Comparison of ENCODE assay signal across 11 cellular contexts in genomic region chr7:17937506-17938115, GRCh38. TPM values are rescaled to one million over a fixed set of nuclear protein-coding genes. Genes with fewer than 3 reads are reported as not detected.
A peak's percentile ranks its signal among the peaks of the same experiment; 100 is the strongest.
DNase-seq lines count a peak whose midpoint lies in the region; ATAC-seq and TF ChIP-seq lines count a peak whose summit lies in the region.
"Had no signal": no experiment of that assay in that cellular context is flagged by ENCODE, and none has a peak within 500 bp of the region (broad histone marks: within the 10 kb centered on the region; RNA-seq: fewer than 3 reads in every experiment).

No MANE protein-coding gene starts in this region.

- no peak overlapping the region for H2BK120ac ChIP-seq in mesenchymal stem cell (ENCODE audit: low read depth, low read length)

- no peak overlapping the region for H3K4me2 ChIP-seq in mesenchymal stem cell (ENCODE audit: low read length, poor library complexity, severe bottlenecking)

- peak overlapping the region; percentile 57 for H3K4me3 Mint-ChIP-seq in CD8-positive, alpha-beta T cell
- H3K4me3 Mint-ChIP-seq in activated T-helper 2 cell treated with anti-CD3 and anti-CD28 coated beads, Interferon-gamma antibody, Interleukin-2, Interleukin-4, amounts not matched to agents 10 μg/mL and 5 μg/mL and 100 μg/mL, durations not matched to agents 14 hours and 24 hours and 36 hours (ENCODE audit: low read depth) = no peak overlapping the region
- no peak overlapping the region for H3K4me3 Mint-ChIP-seq in activated naive CD4-positive, alpha-beta T cell treated with anti-CD3 and anti-CD28 coated beads, Interleukin-2, amount 10 ng/mL, durations not matched to agents 7 days and 5 days

- H3K79me1 ChIP-seq in mesenchymal stem cell (replicated peaks; ENCODE audit: low read length, poor library complexity, severe bottlenecking) = peaks cover 11% of the 10 kb centered on the region

- no peak overlapping the region for H3K18ac ChIP-seq in mesenchymal stem cell (ENCODE audit: low read depth in 1 of 2, low read length in 2 of 2)

- H2AFZ ChIP-seq in mesenchymal stem cell (ENCODE audit: low read depth, low read length) = no peak overlapping the region

- H3K9ac ChIP-seq in mesenchymal stem cell (ENCODE audit: low read length) = peak overlapping the region; percentile 99

- H3K27ac Mint-ChIP-seq in CD8-positive, alpha-beta T cell = peak overlapping the region; percentile 33
- peak overlapping the region; percentile 38 for H3K27ac Mint-ChIP-seq in activated T-helper 2 cell treated with anti-CD3 and anti-CD28 coated beads, Interferon-gamma antibody, Interleukin-2, Interleukin-4, amounts not matched to agents 10 μg/mL and 5 μg/mL and 100 μg/mL, durations not matched to agents 14 hours and 24 hours and 36 hours
- no peak overlapping the region for H3K27ac Mint-ChIP-seq in activated naive CD4-positive, alpha-beta T cell treated with anti-CD3 and anti-CD28 coated beads, Interleukin-2, amount 10 ng/mL, durations not matched to agents 7 days and 5 days

- CTCF ChIA-PET in CD8-positive, alpha-beta T cell (lab: Charles Lee) = no interaction called here
- CTCF ChIA-PET in activated naive CD4-positive, alpha-beta T cell treated with anti-CD3 and anti-CD28 coated beads, Interleukin-2, amount 10 ng/mL, durations not matched to agents 7 days and 5 days (lab: Charles Lee) = interaction anchor here (0.7 to 0.9 kb wide), 3 partner anchors 9 to 165 kb away, joined by 3 to 6 read pairs (median 5); no protein-coding TSS in a partner anchor

- H3K4me1 Mint-ChIP-seq in CD8-positive, alpha-beta T cell (ENCODE audit: low read depth) = peaks cover 76% of the 10 kb centered on the region
- peaks cover 57% of the 10 kb centered on the region for H3K4me1 Mint-ChIP-seq in activated T-helper 2 cell treated with anti-CD3 and anti-CD28 coated beads, Interferon-gamma antibody, Interleukin-2, Interleukin-4, amounts not matched to agents 10 μg/mL and 5 μg/mL and 100 μg/mL, durations not matched to agents 14 hours and 24 hours and 36 hours (ENCODE audit: low read depth)
- H3K4me1 Mint-ChIP-seq in activated naive CD4-positive, alpha-beta T cell treated with anti-CD3 and anti-CD28 coated beads, Interleukin-2, amount 10 ng/mL, durations not matched to agents 7 days and 5 days = peaks cover 61% of the 10 kb centered on the region

- no peak overlapping the region for H2AK5ac ChIP-seq in mesenchymal stem cell (ENCODE audit: low read length, severe bottlenecking)

- H4K8ac ChIP-seq in mesenchymal stem cell (ENCODE audit: low read length) = no peak overlapping the region

- TF ChIP-seq CTCF in CD8-positive, alpha-beta T cell (IDR thresholded peaks at IDR 0.05) = no peak
- no peak for TF ChIP-seq CTCF in HFF-Myc (IDR thresholded peaks at IDR 0.05; ENCODE audit: low read depth, low read length, missing control alignments)

- H3K9me3 Mint-ChIP-seq in CD8-positive, alpha-beta T cell = no peaks in the 10 kb centered on the region
- H3K9me3 Mint-ChIP-seq in activated T-helper 2 cell treated with anti-CD3 and anti-CD28 coated beads, Interferon-gamma antibody, Interleukin-2, Interleukin-4, amounts not matched to agents 10 μg/mL and 5 μg/mL and 100 μg/mL, durations not matched to agents 14 hours and 24 hours and 36 hours = no peaks in the 10 kb centered on the region
- no peaks in the 10 kb centered on the region for H3K9me3 Mint-ChIP-seq in activated naive CD4-positive, alpha-beta T cell treated with anti-CD3 and anti-CD28 coated beads, Interleukin-2, amount 10 ng/mL, durations not matched to agents 7 days and 5 days

- DNase-seq in CD8-positive, alpha-beta T cell = no peak
- DNase-seq in HFF-Myc (ENCODE audit: extremely low read depth, low read depth) (no peak), mesenchymal stem cell (peak; percentile 19), NCI-H187 treated with DMSO at 0.1 percent for 48 hours (lab: John Stamatoyannopoulos, UW) (no peak)
- no peak for DNase-seq in activated T-helper 2 cell treated with anti-CD3 and anti-CD28 coated beads, Interferon-gamma antibody, Interleukin-2, Interleukin-4, amounts not matched to agents 10 μg/mL and 5 μg/mL and 100 μg/mL, durations not matched to agents 14 hours and 24 hours and 36 hours (ENCODE audit: low spot score)
- DNase-seq in stimulated activated CD4-positive, alpha-beta T cell treated with anti-CD3 and anti-CD28 coated beads, Interleukin-12 subunit alpha, Interleukin-12 subunit beta, amount 100 ng/mL, for 4 hours = no peak
- no peak for DNase-seq in activated naive CD4-positive, alpha-beta T cell treated with anti-CD3 and anti-CD28 coated beads, Interleukin-2, amount 10 ng/mL, durations not matched to agents 7 days and 5 days
- DNase-seq: NCI-H446, sigmoid colon had no signal

- no peak for ATAC-seq in CD8-positive, alpha-beta T cell
- no peak for ATAC-seq in GM18858 (IDR thresholded peaks at IDR 0.05; ENCODE audit: unreplicated experiment)

- intact Hi-C loops in CD8-positive, alpha-beta T cell (cut with DNase I, micrococcal nuclease) = loop anchor here (2.0 to 10.0 kb wide), 3 partner anchors 63 to 1513 kb away; partner anchors contain the start of gene CRPPA (in 1 of the 2)
- intact Hi-C loops in activated T-helper 2 cell treated with anti-CD3 and anti-CD28 coated beads, Interferon-gamma antibody, Interleukin-2, Interleukin-4, amounts not matched to agents 10 μg/mL and 5 μg/mL and 100 μg/mL, durations not matched to agents 14 hours and 24 hours and 36 hours (cut with micrococcal nuclease) = loop anchor here (10.0 kb wide), 1 partner anchor 237 kb away; no protein-coding TSS in a partner anchor

- H2BK5ac ChIP-seq in mesenchymal stem cell (ENCODE audit: low read depth, low read length, poor library complexity, severe bottlenecking) = no peak overlapping the region

- H3K27me3 ChIP-seq in CD8-positive, alpha-beta T cell (ENCODE audit: insufficient read depth, low read length) = no peaks in the 10 kb centered on the region
- H3K27me3 ChIP-seq in mesenchymal stem cell (ENCODE audit: control insufficient read depth in 1 of 2, insufficient read depth in 1 of 2, low read length in 2 of 2) = no peaks in the 10 kb centered on the region
- H3K27me3 ChIP-seq: sigmoid colon, upper lobe of left lung had no signal

- no CpG with 5 or more reads among the region's 2 CpGs for WGBS in mesenchymal stem cell

- H3K36me3 Mint-ChIP-seq in CD8-positive, alpha-beta T cell = peaks cover 17% of the 10 kb centered on the region
- peaks cover 15% of the 10 kb centered on the region for H3K36me3 Mint-ChIP-seq in activated T-helper 2 cell treated with anti-CD3 and anti-CD28 coated beads, Interferon-gamma antibody, Interleukin-2, Interleukin-4, amounts not matched to agents 10 μg/mL and 5 μg/mL and 100 μg/mL, durations not matched to agents 14 hours and 24 hours and 36 hours (ENCODE audit: low read depth)
- peaks cover 13% of the 10 kb centered on the region for H3K36me3 Mint-ChIP-seq in activated naive CD4-positive, alpha-beta T cell treated with anti-CD3 and anti-CD28 coated beads, Interleukin-2, amount 10 ng/mL, durations not matched to agents 7 days and 5 days

- no peak overlapping the region for H3K23ac ChIP-seq in mesenchymal stem cell (ENCODE audit: low read length in 2 of 2)

- H2BK12ac ChIP-seq in mesenchymal stem cell (ENCODE audit: low read length in 2 of 2) = no peak overlapping the region

- H3K27ac ChIP-seq in CD8-positive, alpha-beta T cell (ENCODE audit: low read depth, low read length) = no peak overlapping the region
- no peak overlapping the region for H3K27ac ChIP-seq in mesenchymal stem cell (ENCODE audit: low read length, poor library complexity, severe bottlenecking)
- H3K27ac ChIP-seq: sigmoid colon had no signal

- no peaks in the 10 kb centered on the region for H3K9me3 ChIP-seq in CD8-positive, alpha-beta T cell (ENCODE audit: low read length)
- no peaks in the 10 kb centered on the region for H3K9me3 ChIP-seq in mesenchymal stem cell (ENCODE audit: control insufficient read depth, low read length)
- H3K9me3 ChIP-seq: sigmoid colon, upper lobe of left lung had no signal

- no peaks in the 10 kb centered on the region for H3K27me3 Mint-ChIP-seq in CD8-positive, alpha-beta T cell (ENCODE audit: low read depth)
- H3K27me3 Mint-ChIP-seq in activated T-helper 2 cell treated with anti-CD3 and anti-CD28 coated beads, Interferon-gamma antibody, Interleukin-2, Interleukin-4, amounts not matched to agents 10 μg/mL and 5 μg/mL and 100 μg/mL, durations not matched to agents 14 hours and 24 hours and 36 hours (ENCODE audit: low read depth) = peaks cover 11% of the 10 kb centered on the region
- H3K27me3 Mint-ChIP-seq in activated naive CD4-positive, alpha-beta T cell treated with anti-CD3 and anti-CD28 coated beads, Interleukin-2, amount 10 ng/mL, durations not matched to agents 7 days and 5 days = peaks cover 4% of the 10 kb centered on the region

- H3K4me3 ChIP-seq in CD8-positive, alpha-beta T cell (ENCODE audit: low read depth, low read length) = no peak overlapping the region
- peak overlapping the region; percentile 78; the same call in 1 of the 2 replicates for H3K4me3 ChIP-seq in HFF-Myc (replicated peaks; ENCODE audit: low read depth, low read length)
- H3K4me3 ChIP-seq in mesenchymal stem cell (ENCODE audit: insufficient read depth in 1 of 2, low read depth in 1 of 2, low read length in 2 of 2) = peak overlapping the region in 1 of 2 experiments; percentile 100

- no peak overlapping the region for H2BK15ac ChIP-seq in mesenchymal stem cell (ENCODE audit: low read depth, poor library complexity, severe bottlenecking)

- no peak overlapping the region for H4K91ac ChIP-seq in mesenchymal stem cell (ENCODE audit: low read length)

- no peak overlapping the region for H3K4ac ChIP-seq in mesenchymal stem cell (ENCODE audit: low read depth in 1 of 2, low read length in 2 of 2)

- H3K36me3 ChIP-seq in CD8-positive, alpha-beta T cell (ENCODE audit: insufficient read depth, low read length) = no peaks in the 10 kb centered on the region
- no peaks in the 10 kb centered on the region for H3K36me3 ChIP-seq in mesenchymal stem cell (ENCODE audit: control insufficient read depth in 1 of 2, insufficient read depth in 2 of 2, low read depth in 1 of 2, low read length in 2 of 2)
- H3K36me3 ChIP-seq: sigmoid colon, upper lobe of left lung had no signal

- POLR2A ChIA-PET in CD8-positive, alpha-beta T cell (lab: Charles Lee) = interaction anchor here (0.6 to 0.9 kb wide), 2 partner anchors 10 to 29 kb away, joined by 3 read pairs; no protein-coding TSS in a partner anchor

- H3K14ac ChIP-seq in mesenchymal stem cell (ENCODE audit: low read length in 2 of 2) = no peak overlapping the region

- H3K4me1 ChIP-seq in CD8-positive, alpha-beta T cell (ENCODE audit: insufficient read depth, low read length) = peaks cover 52% of the 10 kb centered on the region
- H3K4me1 ChIP-seq in mesenchymal stem cell (ENCODE audit: control insufficient read depth, insufficient read depth, low read depth, low read length) = no peaks in the 10 kb centered on the region

RNA-seq across cellular contexts. Expression of gene SNX13, which starts 2.7 kb away (rescaled TPM):
- total RNA-seq in CD8-positive, alpha-beta T cell = 10 to 100 TPM; 22.0 to 23.9 TPM
- 21.2 and 21.9 TPM in 2 replicates for total RNA-seq in activated T-helper 2 cell treated with anti-CD3 and anti-CD28 coated beads, Interferon-gamma antibody, Interleukin-2, Interleukin-4, amounts not matched to agents 10 μg/mL and 5 μg/mL and 100 μg/mL, durations not matched to agents 14 hours and 24 hours and 36 hours
- 23.3 TPM for polyA plus RNA-seq in mesenchymal stem cell (2013, experiment 1 of 2)
- polyA plus RNA-seq in mesenchymal stem cell (2013, experiment 2 of 2) = 24.6 TPM
